Comparison of ENCODE assay signal across 9 cellular contexts in the genomic region with DNA sequence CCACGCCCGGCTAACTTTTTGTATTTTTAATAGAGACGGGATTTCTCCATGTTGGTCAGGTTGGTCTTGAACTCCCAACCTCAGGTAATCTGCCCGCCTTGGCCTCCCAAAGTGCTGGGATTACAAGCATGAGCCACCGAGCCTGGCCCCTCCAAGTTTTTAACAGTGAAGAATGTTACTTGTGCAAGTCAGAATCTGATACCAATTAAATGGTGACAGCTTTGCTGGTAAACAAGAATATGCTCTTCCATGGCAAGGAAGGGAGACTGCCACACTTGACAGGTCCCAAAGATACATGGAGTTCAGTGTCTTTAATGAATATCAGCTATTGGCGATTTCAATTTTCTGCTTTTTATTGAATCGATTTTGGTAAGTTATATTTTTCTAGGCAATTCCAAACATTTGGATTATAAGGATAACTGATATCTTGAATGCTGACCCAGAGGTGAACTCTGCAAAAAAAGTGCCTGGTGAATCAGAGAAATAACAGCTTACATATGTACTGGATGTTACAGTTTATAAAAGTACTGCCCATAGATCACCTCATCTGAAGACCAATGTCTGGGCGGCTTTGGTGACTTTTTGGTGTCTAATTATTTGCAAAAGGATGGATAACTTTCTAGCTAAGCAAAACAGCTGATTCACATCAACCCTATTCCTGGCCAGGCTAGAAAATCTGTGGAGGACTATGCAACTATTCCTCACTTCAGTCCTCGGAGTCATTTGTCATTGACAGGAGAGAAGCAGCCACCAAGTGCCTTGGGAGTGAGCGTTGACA. TPM values are rescaled to one million over a fixed set of nuclear protein-coding genes. Genes with fewer than 3 reads are reported as not detected.
DNase-seq lines count a peak whose midpoint lies in the region; ATAC-seq, FAIRE-seq and TF ChIP-seq lines count a peak whose summit lies in the region.
"Had no signal": no experiment of that assay in that cellular context is flagged by ENCODE, and none has a peak within 500 bp of the region (broad histone marks: within the 10 kb centered on the region; RNA-seq: fewer than 3 reads in every experiment).

No MANE protein-coding gene starts in this region.

- TF ChIP-seq EP300 in sigmoid colon (IDR thresholded peaks at IDR 0.05), result no peak

- no peak for TF ChIP-seq CTCF in GM10248 (IDR thresholded peaks at IDR 0.05; ENCODE audit: control extremely low read depth, extremely low read depth, low read depth, missing control alignments)
- TF ChIP-seq CTCF in fibroblast of lung (conservative IDR thresholded peaks at IDR 0.05 in 1 of 2, IDR thresholded peaks at IDR 0.05 in 1 of 2; ENCODE audit: low read depth in 1 of 2, low read length in 2 of 2), result no peak
- TF ChIP-seq CTCF in sigmoid colon (IDR thresholded peaks at IDR 0.05), result peak in 1 of 4 experiments; percentile 9

- H3K9ac ChIP-seq in SK-N-MC (ENCODE audit: insufficient read length) (peak overlapping the region; percentile 89), fibroblast of lung (ENCODE audit: insufficient read depth, low read length) (no peak overlapping the region)

- H3K9me3 ChIP-seq in SK-N-MC (ENCODE audit: low read depth, low read length), result no peaks in the 10 kb centered on the region
- H3K9me3 ChIP-seq in fibroblast of lung (ENCODE audit: control insufficient read depth, insufficient read depth, low read depth, low read length), result no peaks in the 10 kb centered on the region
- no peaks in the 10 kb centered on the region for H3K9me3 ChIP-seq in sigmoid colon

- peaks cover 2% of the 10 kb centered on the region for H3K27me3 ChIP-seq in fibroblast of lung (ENCODE audit: control insufficient read depth, insufficient read depth, low read length)
- no peaks in the 10 kb centered on the region for H3K27me3 ChIP-seq in sigmoid colon

- POLR2A ChIA-PET in GM10248 (lab: Yijun Ruan, JAX), result interaction anchor here (0.7 to 6.5 kb wide), 3 partner anchors 12 to 48 kb away, joined by 4 to 81 read pairs (median 21); a partner anchor contains a TSS

- ATAC-seq in GM19035 (IDR thresholded peaks at IDR 0.05; ENCODE audit: unreplicated experiment), result no peak

- no peak overlapping the region for H3K27ac ChIP-seq in SK-N-MC
- H3K27ac ChIP-seq in fibroblast of lung (ENCODE audit: insufficient read depth, low read length), result no peak overlapping the region
- H3K27ac ChIP-seq in sigmoid colon, result peak overlapping the region; percentile 85 to 92 (median 90)

- H3K79me2 ChIP-seq in fibroblast of lung (ENCODE audit: control insufficient read depth, insufficient read depth, low read length), result no peaks in the 10 kb centered on the region

- no peak for TF ChIP-seq POLR2A in sigmoid colon (IDR thresholded peaks at IDR 0.05)

- H3K4me2 ChIP-seq in fibroblast of lung (ENCODE audit: extremely low read depth, insufficient read depth, low read length), result peak overlapping the region; percentile 84

- DNase-seq in GM10248 (ENCODE audit: extremely low spot score) (peak; percentile 11), SK-N-MC (ENCODE audit: low read depth, low spot score) (no peak), fibroblast of lung (ENCODE audit: low read depth in 2 of 2) (peak; percentile 19 to 29), sigmoid colon (no peak), glomerular visceral epithelial cell (ENCODE audit: extremely low spot score) (no peak), AG08395 (ENCODE audit: low spot score) (no peak), urothelium cell line (ENCODE audit: low spot score) (no peak)

- 72 to 75% methylated on average over 10 of the region's 10 CpGs for WGBS in sigmoid colon, 2 donors

- H3K36me3 ChIP-seq in SK-N-MC (ENCODE audit: insufficient read depth, low read length), result no peaks in the 10 kb centered on the region
- no peaks in the 10 kb centered on the region for H3K36me3 ChIP-seq in fibroblast of lung (ENCODE audit: control insufficient read depth, insufficient read depth, low read length)
- no peaks in the 10 kb centered on the region for H3K36me3 ChIP-seq in sigmoid colon

- no peaks in the 10 kb centered on the region for H4K20me1 ChIP-seq in fibroblast of lung (ENCODE audit: control insufficient read depth, extremely low read depth, insufficient read depth, low read length)

- CTCF ChIA-PET in GM10248 (lab: Yijun Ruan, JAX), result interaction anchor here (0.9 to 3.2 kb wide), 17 partner anchors 8 to 554 kb away, joined by 3 to 18 read pairs (median 5); a partner anchor contains a TSS

- H2AFZ ChIP-seq in fibroblast of lung (ENCODE audit: low read length), result peak overlapping the region; percentile 80

- intact Hi-C loops in sigmoid colon (cut with DNase I), result loop anchor here (1.0 kb wide), 1 partner anchor 101 kb away; no protein-coding TSS in a partner anchor

- H3K4me1 ChIP-seq in fibroblast of lung (ENCODE audit: control insufficient read depth, extremely low read depth, insufficient read depth, low read length), result peaks cover 5% of the 10 kb centered on the region
- peaks cover 0 to 23% (median 20%) of the 10 kb centered on the region in 4 donors for H3K4me1 ChIP-seq in sigmoid colon

- H3K4me3 ChIP-seq in SK-N-MC (peak overlapping the region; percentile 93), fibroblast of lung (replicated peaks in 1 of 4; ENCODE audit: control extremely low read depth in 1 of 4, insufficient read depth in 1 of 4, low read depth in 3 of 4, low read length in 4 of 4) (peak overlapping the region; percentile 58 to 69 (median 66)), sigmoid colon (peak overlapping the region; percentile 60 to 76 (median 70))

- no peak for FAIRE-seq in urothelium cell line (lab: Jason Lieb, UNC)

RNA-seq across cellular contexts. Expression of a gene that starts 1.2 kb away (rescaled TPM):
- total RNA-seq in fibroblast of lung (2.6 and 3.6 TPM in 2 replicates), sigmoid colon (10 to 100 TPM in 2 of 4 donors, 1 to 10 TPM in 2; 4.4 to 12.5 (median 10.4) TPM)
- polyA plus RNA-seq in fibroblast of lung (2.9 and 4.9 TPM in 2 replicates), sigmoid colon (10 to 100 TPM in 1 of 3 donors, 1 to 10 TPM in 2; 5.5 to 10.2 (median 8.4) TPM)
- 2.7 and 3.8 TPM in 2 replicates for polyA plus RNA-seq in fibroblast of lung (2012)
- polyA minus RNA-seq in fibroblast of lung (ENCODE audit: low replicate concordance), result 1.5 and 3.3 TPM in 2 replicates

RNA-seq across cellular contexts. Expression of a gene that starts 10.4 kb away (rescaled TPM):
- not detected in 2 replicates for total RNA-seq in fibroblast of lung
- not detected in 2 replicates for polyA plus RNA-seq in fibroblast of lung
- polyA plus RNA-seq in fibroblast of lung (2012), result not detected in 2 replicates
- polyA minus RNA-seq in fibroblast of lung (ENCODE audit: low replicate concordance), result under 0.01 TPM in 2 replicates
- not detected for total RNA-seq in sigmoid colon
- polyA plus RNA-seq in sigmoid colon, result not detected
- total RNA-seq: glomerular endothelial cell had no signal

RNA-seq across cellular contexts. Expression of a gene that starts 19.0 kb away (rescaled TPM):
- total RNA-seq in fibroblast of lung, result not detected in 2 replicates
- not detected in 2 replicates for polyA plus RNA-seq in fibroblast of lung
- not detected in 2 replicates for polyA plus RNA-seq in fibroblast of lung (2012)
- polyA minus RNA-seq in fibroblast of lung (ENCODE audit: low replicate concordance), result under 0.01 TPM in 2 replicates
- total RNA-seq in sigmoid colon, result not detected
- not detected for polyA plus RNA-seq in sigmoid colon
- total RNA-seq: glomerular endothelial cell had no signal

Comparison
In these comparisons a context has a peak if more than half of its experiments do, and no peak if none do; other contexts are left out.
1. DNase-seq: peak in GM10248 (single experiment) and fibroblast of lung (2 of 2); none in SK-N-MC (single experiment), sigmoid colon (single experiment), glomerular visceral epithelial cell (single experiment), AG08395 (single experiment) and urothelium cell line (single experiment).
2. H3K27ac ChIP-seq: peak in sigmoid colon (4 of 4); none in SK-N-MC (single experiment) and fibroblast of lung (single experiment).
3. Peak in every context shown above with its lines, with median percentiles within 50 percentile points of each other: H3K4me3 ChIP-seq.